8 cellular contexts compared by ENCODE assay signal in the genomic region with DNA sequence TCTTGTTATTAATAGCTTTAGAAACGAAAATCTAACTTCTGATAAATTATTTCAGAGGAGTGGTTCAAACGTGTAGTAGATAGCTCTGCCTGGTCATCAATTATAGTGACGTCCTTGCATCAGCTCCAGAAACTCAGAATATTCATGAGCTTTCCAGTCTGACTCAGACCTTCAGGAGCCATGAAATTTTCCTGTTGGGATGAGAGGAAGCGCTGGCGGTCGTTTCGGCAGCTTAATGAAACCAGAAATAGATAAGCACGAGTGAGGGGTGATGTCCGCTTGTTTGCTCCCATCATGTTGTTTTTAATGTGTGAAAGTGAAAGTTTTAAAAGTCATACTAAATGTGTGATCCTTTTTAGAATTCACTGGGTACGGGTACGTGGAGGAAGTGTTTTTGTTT.
A peak's percentile ranks its signal among the peaks of the same experiment; 100 is the strongest.
DNase-seq lines count a peak whose midpoint lies in the region; TF ChIP-seq lines count a peak whose summit lies in the region.

No MANE protein-coding gene starts in this region.

- H3K9me3 Mint-ChIP-seq in activated naive CD4-positive, alpha-beta T cell treated with anti-CD3 and anti-CD28 coated beads for 36 hours = peaks cover 3% of the 10 kb centered on the region

- H3K27me3 ChIP-seq in right atrium auricular region = no peaks in the 10 kb centered on the region
- no peaks in the 10 kb centered on the region for H3K27me3 ChIP-seq in spleen (replicated peaks in 1 of 7)

- H3K36me3 ChIP-seq in right atrium auricular region (no peaks in the 10 kb centered on the region), spleen (no peaks in the 10 kb centered on the region)

- H3K27ac Mint-ChIP-seq in activated naive CD4-positive, alpha-beta T cell treated with anti-CD3 and anti-CD28 coated beads for 36 hours = peak overlapping the region; percentile 85

- H3K4me3 Mint-ChIP-seq in activated naive CD4-positive, alpha-beta T cell treated with anti-CD3 and anti-CD28 coated beads for 36 hours = peak overlapping the region; percentile 69

- TF ChIP-seq POLR2A in spleen (IDR thresholded peaks at IDR 0.05) = no peak

- CTCF ChIA-PET in activated naive CD4-positive, alpha-beta T cell treated with anti-CD3 and anti-CD28 coated beads for 36 hours (lab: Charles Lee) = interaction anchor here (0.6 to 2.0 kb wide), 4 partner anchors 9 to 187 kb away, joined by 3 to 11 read pairs (median 4); no protein-coding TSS in a partner anchor

- H3K27ac ChIP-seq in VCaP (peak overlapping the region; percentile 99), right atrium auricular region (peak overlapping the region; percentile 61 to 70), spleen (peak overlapping the region; percentile 73 to 90 (median 86))

- WGBS in spleen, 5 donors = 38 to 42% (median 41%) methylated on average over 11 of the region's 11 CpGs

- H3K4me3 ChIP-seq in right atrium auricular region (peak overlapping the region; percentile 44 to 52), spleen (peak overlapping the region; percentile 39 to 74 (median 49))

- peaks cover 3% of the 10 kb centered on the region for H3K36me3 Mint-ChIP-seq in activated naive CD4-positive, alpha-beta T cell treated with anti-CD3 and anti-CD28 coated beads for 36 hours (ENCODE audit: low read depth)

- peaks cover 42% of the 10 kb centered on the region for H3K4me1 Mint-ChIP-seq in activated naive CD4-positive, alpha-beta T cell treated with anti-CD3 and anti-CD28 coated beads for 36 hours (ENCODE audit: low read depth)

- peaks cover 0 to 48% of the 10 kb centered on the region in 2 donors for H3K4me1 ChIP-seq in right atrium auricular region
- peaks cover 0 to 54% (median 19%) of the 10 kb centered on the region in 6 donors for H3K4me1 ChIP-seq in spleen

- TF ChIP-seq CTCF in VCaP (conservative IDR thresholded peaks at IDR 0.05) (no peak), right atrium auricular region (IDR thresholded peaks at IDR 0.05) (no peak), spleen (IDR thresholded peaks at IDR 0.05 in 8 of 11, conservative IDR thresholded peaks at IDR 0.05 in 3 of 11) (no peak)

- H3K27me3 Mint-ChIP-seq in activated naive CD4-positive, alpha-beta T cell treated with anti-CD3 and anti-CD28 coated beads for 36 hours (ENCODE audit: low read depth) = no peaks in the 10 kb centered on the region

- H3K9me3 ChIP-seq in right atrium auricular region = no peaks in the 10 kb centered on the region
- H3K9me3 ChIP-seq in spleen = no peaks in the 10 kb centered on the region

- DNase-seq in activated naive CD4-positive, alpha-beta T cell treated with anti-CD3 and anti-CD28 coated beads for 36 hours = no peak
- DNase-seq in activated naive CD4-positive, alpha-beta T cell (lab: John Stamatoyannopoulos, UW) = no peak
- DNase-seq in right atrium auricular region (ENCODE audit: low spot score) = no peak
- DNase-seq in spleen = no peak
- DNase-seq in GM19240 (ENCODE audit: insufficient read length, low spot score) = no peak
- DNase-seq in RPMI8226 = no peak
- DNase-seq in activated effector memory CD4-positive, alpha-beta T cell treated with Interleukin-2 at 50 U/mL for 16 hours = no peak

- intact Hi-C loops in activated naive CD4-positive, alpha-beta T cell treated with anti-CD3 and anti-CD28 coated beads for 36 hours (cut with micrococcal nuclease) = no loop called here
- intact Hi-C loops in spleen (cut with DNase I; ENCODE audit: low total_unique reads) = no loop called here
